ENCODE assay signal across 9 cellular contexts in the genomic region with DNA sequence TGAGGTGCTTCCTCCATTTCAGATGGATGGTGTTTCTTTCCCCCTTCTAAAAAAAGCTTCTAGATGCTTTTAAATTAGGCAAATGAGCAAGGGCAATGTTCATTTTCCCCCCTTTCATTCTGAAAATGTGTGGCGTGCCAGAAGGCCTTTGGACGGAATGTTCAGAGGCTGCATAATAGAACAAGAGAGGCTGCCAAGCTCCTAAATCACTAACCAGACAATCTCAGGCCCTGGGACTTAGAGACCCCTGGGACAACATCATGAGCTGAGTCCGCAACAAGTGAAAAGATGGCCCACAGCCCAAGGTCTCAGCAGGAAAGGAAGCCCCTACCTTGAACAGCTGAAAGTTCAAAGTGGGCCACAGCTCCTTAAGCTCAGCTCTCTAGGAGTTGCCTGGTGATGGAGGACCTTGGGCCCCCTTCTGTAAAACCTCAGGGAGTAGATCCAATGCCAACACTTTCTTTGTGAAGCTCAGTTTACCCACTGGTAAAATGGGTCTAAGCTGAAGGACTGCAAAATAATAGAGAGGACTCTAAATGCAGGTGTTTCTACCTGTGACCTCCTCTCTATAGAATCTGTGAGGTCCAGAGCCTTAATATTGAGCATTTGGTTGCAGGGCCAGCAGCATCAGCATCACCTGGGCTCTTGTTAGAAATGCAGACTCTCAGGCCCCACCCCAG.
DNase-seq lines count a peak whose midpoint lies in the region; ATAC-seq and TF ChIP-seq lines count a peak whose summit lies in the region.
"Had no signal": no experiment of that assay in that cellular context is flagged by ENCODE, and none has a peak within 500 bp of the region (broad histone marks: within the 10 kb centered on the region; RNA-seq: fewer than 3 reads in every experiment).

No MANE protein-coding gene starts in this region.

- H3K4me1 ChIP-seq in Peyer's patch (peaks cover 0 to 20% (median 0%) of the 10 kb centered on the region in 4 donors), mucosa of descending colon (ENCODE audit: low read depth) (peaks cover 7% of the 10 kb centered on the region), subcutaneous abdominal adipose tissue (ENCODE audit: control insufficient read depth in 5 of 5, insufficient read depth in 5 of 5, low read length in 5 of 5) (peaks cover 25 to 55% (median 51%) of the 10 kb centered on the region in 5 donors), SJCRH30 (peaks cover 21% of the 10 kb centered on the region)

- peak overlapping the region; percentile 52 to 81 (median 72) for H3K27ac ChIP-seq in Peyer's patch
- peak overlapping the region; percentile 38 for H3K27ac ChIP-seq in subcutaneous abdominal adipose tissue (ENCODE audit: low read depth, low read length)
- H3K27ac ChIP-seq in SJCRH30, result no peak overlapping the region

- no peaks in the 10 kb centered on the region for H3K27me3 ChIP-seq in Peyer's patch
- H3K27me3 ChIP-seq in subcutaneous abdominal adipose tissue (ENCODE audit: control insufficient read depth in 5 of 5, insufficient read depth in 4 of 5, low read length in 5 of 5), result no peaks in the 10 kb centered on the region
- no peaks in the 10 kb centered on the region for H3K27me3 ChIP-seq in SJCRH30

- H3K4me3 ChIP-seq in Peyer's patch (no peak overlapping the region), mucosa of descending colon (no peak overlapping the region), subcutaneous abdominal adipose tissue (ENCODE audit: low read depth in 1 of 5, low read length in 5 of 5) (no peak overlapping the region), SJCRH30 (no peak overlapping the region)

- DNase-seq in Peyer's patch, result peak in 1 of 3 donors; percentile 54
- peak; percentile 71 for DNase-seq in Right ventricle myocardium superior
- DNase-seq in mucosa of descending colon, result no peak
- no peak for DNase-seq in UCSD-AML1 (lab: John Stamatoyannopoulos, UW; ENCODE audit: unreplicated experiment)
- no peak for DNase-seq in activated CD4-positive, alpha-beta T cell treated with anti-CD3 and anti-CD28 coated beads for 1 hour
- no peak for DNase-seq in erythroblast (lab: John Stamatoyannopoulos, UW)
- DNase-seq in SJCRH30, result no peak
- DNase-seq: activated naive CD4-positive, alpha-beta T cell had no signal

- H3K36me3 ChIP-seq in Peyer's patch, result no peaks in the 10 kb centered on the region
- H3K36me3 ChIP-seq in mucosa of descending colon (ENCODE audit: low read depth), result no peaks in the 10 kb centered on the region
- H3K36me3 ChIP-seq in subcutaneous abdominal adipose tissue (ENCODE audit: control insufficient read depth in 5 of 5, insufficient read depth in 5 of 5, low read length in 5 of 5), result no peaks in the 10 kb centered on the region
- no peaks in the 10 kb centered on the region for H3K36me3 ChIP-seq in SJCRH30

- TF ChIP-seq POLR2A in Peyer's patch (IDR thresholded peaks at IDR 0.05) (no peak), erythroblast (IDR thresholded peaks at IDR 0.05; ENCODE audit: low read length) (no peak)

- ATAC-seq in Right ventricle myocardium superior (ENCODE audit: poor library complexity) (peak; percentile 71), mucosa of descending colon (peak; percentile 24)

- H3K9me3 ChIP-seq in Peyer's patch (no peaks in the 10 kb centered on the region), mucosa of descending colon (no peaks in the 10 kb centered on the region), subcutaneous abdominal adipose tissue (ENCODE audit: control insufficient read depth in 5 of 5, low read length in 5 of 5) (peaks cover 0 to 3% (median 3%) of the 10 kb centered on the region in 5 donors), SJCRH30 (replicated peaks) (no peaks in the 10 kb centered on the region)

- H3K9ac ChIP-seq in subcutaneous abdominal adipose tissue (ENCODE audit: low read length in 5 of 5), result peak overlapping the region in 1 of 5 donors; percentile 31

- TF ChIP-seq CTCF in Peyer's patch (IDR thresholded peaks at IDR 0.05) (no peak), mucosa of descending colon (IDR thresholded peaks at IDR 0.05) (no peak)

- intact Hi-C loops in Right ventricle myocardium superior (cut with DNase I), result loop anchor here (5.0 kb wide), 1 partner anchor 36 kb away; no protein-coding TSS in a partner anchor
- intact Hi-C loops in mucosa of descending colon (cut with DNase I, micrococcal nuclease), result no loop called here
